Comparison of ENCODE assay signal across 1 cellular context in genomic region chr12:95634622-95635621, GRCh38.
TF ChIP-seq lines count a peak whose summit lies in the region.

No MANE protein-coding gene starts in this region.

TF ChIP-seq in HepG2, 621 proteins besides CTCF, POLR2A, EP300 and RAD21 (continued from another document and continues in another):
- TF ChIP-seq ZNF407 (CRISPR knock-in tag; IDR thresholded peaks at IDR 0.05; ENCODE audit: not compliant biosample characterization) (no peak), TAF15 (IDR thresholded peaks at IDR 0.05; ENCODE audit: low read depth, low read length, poor library complexity, severe bottlenecking) (no peak), SKI (IDR thresholded peaks at IDR 0.05; ENCODE audit: partially characterized antibody) (peak; percentile 78), SNAI1 (CRISPR knock-in tag; IDR thresholded peaks at IDR 0.05; ENCODE audit: borderline replicate concordance) (no peak), ZBTB7B (CRISPR knock-in tag; IDR thresholded peaks at IDR 0.05) (no peak), ZNF264 (CRISPR knock-in tag; IDR thresholded peaks at IDR 0.05) (no peak), ZNF550 (CRISPR knock-in tag; IDR thresholded peaks at IDR 0.05; ENCODE audit: borderline replicate concordance) (no peak), POLR2AphosphoS5 (IDR thresholded peaks at IDR 0.05; ENCODE audit: low read depth, low read length) (no peak), ZNF260 (CRISPR knock-in tag; IDR thresholded peaks at IDR 0.05; ENCODE audit: borderline replicate concordance, low read depth) (no peak), SAFB2 (CRISPR knock-in tag; IDR thresholded peaks at IDR 0.05; ENCODE audit: borderline replicate concordance, low read depth) (no peak), TFAP4 (IDR thresholded peaks at IDR 0.05; ENCODE audit: borderline replicate concordance, low read depth) (no peak), KDM5A (IDR thresholded peaks at IDR 0.05; ENCODE audit: borderline replicate concordance, low read length) (no peak), THYN1 (CRISPR knock-in tag; IDR thresholded peaks at IDR 0.05; ENCODE audit: borderline replicate concordance, low read depth) (no peak), ETV6 (CRISPR knock-in tag; conservative IDR thresholded peaks at IDR 0.05) (no peak), ZNF782 (CRISPR knock-in tag; IDR thresholded peaks at IDR 0.05; ENCODE audit: borderline replicate concordance) (no peak), CENPT (CRISPR knock-in tag; IDR thresholded peaks at IDR 0.05; ENCODE audit: low read depth) (no peak), SMYD3 (CRISPR knock-in tag; IDR thresholded peaks at IDR 0.05) (no peak), NCOA1 (CRISPR knock-in tag; IDR thresholded peaks at IDR 0.05) (no peak), CC2D1A (CRISPR knock-in tag; IDR thresholded peaks at IDR 0.05) (no peak), ZHX1 (CRISPR knock-in tag; IDR thresholded peaks at IDR 0.05; ENCODE audit: low read depth) (no peak), YEATS4 (CRISPR knock-in tag; IDR thresholded peaks at IDR 0.05; ENCODE audit: borderline replicate concordance) (no peak), ZNF292 (CRISPR knock-in tag; IDR thresholded peaks at IDR 0.05; ENCODE audit: borderline replicate concordance, low read depth) (0 out of 2 replicates have a peak, but pooled peaks have one; percentile 20), ZNF460 (CRISPR knock-in tag; IDR thresholded peaks at IDR 0.05; ENCODE audit: borderline replicate concordance) (no peak), DMAP1 (CRISPR knock-in tag; IDR thresholded peaks at IDR 0.05) (no peak), ZNF770 (CRISPR knock-in tag; IDR thresholded peaks at IDR 0.05) (no peak), MXD4 (CRISPR knock-in tag; IDR thresholded peaks at IDR 0.05) (no peak), MYPOP (CRISPR knock-in tag; IDR thresholded peaks at IDR 0.05) (no peak), RFX1 (IDR thresholded peaks at IDR 0.05) (no peak), ARNT2 (CRISPR knock-in tag; IDR thresholded peaks at IDR 0.05; ENCODE audit: low read depth) (no peak), JUND (CRISPR knock-in tag; IDR thresholded peaks at IDR 0.05) (no peak), XRCC5 (optimal IDR thresholded peaks at IDR 0.05; ENCODE audit: low read length) (no peak), PHF20 (CRISPR knock-in tag; IDR thresholded peaks at IDR 0.05) (no peak), ZNF678 (CRISPR knock-in tag; IDR thresholded peaks at IDR 0.05) (no peak), ZFP82 (CRISPR knock-in tag; IDR thresholded peaks at IDR 0.05; ENCODE audit: borderline replicate concordance) (no peak), KDM6A (CRISPR knock-in tag; IDR thresholded peaks at IDR 0.05; ENCODE audit: low read depth) (0 out of 2 replicates have a peak, but pooled peaks have one; percentile 19), SIN3B (IDR thresholded peaks at IDR 0.05; ENCODE audit: low read length) (no peak), ZSCAN9 (CRISPR knock-in tag; IDR thresholded peaks at IDR 0.05; ENCODE audit: borderline replicate concordance) (no peak), TOPORS (CRISPR knock-in tag; IDR thresholded peaks at IDR 0.05) (no peak), CEBPB (IDR thresholded peaks at IDR 0.05; ENCODE audit: borderline replicate concordance, low read depth, low read length) (peak; percentile 77; the same call in 1 of the 2 replicates), ZNF570 (CRISPR knock-in tag; IDR thresholded peaks at IDR 0.05; ENCODE audit: borderline replicate concordance) (no peak), AGO2 (optimal IDR thresholded peaks at IDR 0.05; ENCODE audit: low read depth, low read length) (no peak), ZNF253 (CRISPR knock-in tag; IDR thresholded peaks at IDR 0.05; ENCODE audit: borderline replicate concordance) (no peak), MEIS2 (CRISPR knock-in tag; IDR thresholded peaks at IDR 0.05) (no peak), U2AF2 (IDR thresholded peaks at IDR 0.05; ENCODE audit: low read depth, low read length) (no peak), KMT2B (CRISPR knock-in tag; IDR thresholded peaks at IDR 0.05) (no peak), ZNF230 (CRISPR knock-in tag; IDR thresholded peaks at IDR 0.05) (no peak), MTA1 (CRISPR knock-in tag; IDR thresholded peaks at IDR 0.05; ENCODE audit: borderline replicate concordance) (no peak), CHCHD3 (CRISPR knock-in tag; IDR thresholded peaks at IDR 0.05) (no peak), ELF1 (CRISPR knock-in tag; IDR thresholded peaks at IDR 0.05) (0 out of 2 replicates have a peak, but pooled peaks have one; percentile 35)
- TF ChIP-seq, protein P1, sequence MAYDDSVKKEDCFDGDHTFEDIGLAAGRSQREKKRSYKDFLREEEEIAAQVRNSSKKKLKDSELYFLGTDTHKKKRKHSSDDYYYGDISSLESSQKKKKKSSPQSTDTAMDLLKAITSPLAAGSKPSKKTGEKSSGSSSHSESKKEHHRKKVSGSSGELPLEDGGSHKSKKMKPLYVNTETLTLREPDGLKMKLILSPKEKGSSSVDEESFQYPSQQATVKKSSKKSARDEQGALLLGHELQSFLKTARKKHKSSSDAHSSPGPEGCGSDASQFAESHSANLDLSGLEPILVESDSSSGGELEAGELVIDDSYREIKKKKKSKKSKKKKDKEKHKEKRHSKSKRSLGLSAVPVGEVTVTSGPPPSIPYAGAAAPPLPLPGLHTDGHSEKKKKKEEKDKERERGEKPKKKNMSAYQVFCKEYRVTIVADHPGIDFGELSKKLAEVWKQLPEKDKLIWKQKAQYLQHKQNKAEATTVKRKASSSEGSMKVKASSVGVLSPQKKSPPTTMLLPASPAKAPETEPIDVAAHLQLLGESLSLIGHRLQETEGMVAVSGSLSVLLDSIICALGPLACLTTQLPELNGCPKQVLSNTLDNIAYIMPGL (CRISPR knock-in tag; IDR thresholded peaks at IDR 0.05; ENCODE audit: borderline replicate concordance in 1 of 2, low read depth in 1 of 2) = no peak
- TF ChIP-seq, protein P2, sequence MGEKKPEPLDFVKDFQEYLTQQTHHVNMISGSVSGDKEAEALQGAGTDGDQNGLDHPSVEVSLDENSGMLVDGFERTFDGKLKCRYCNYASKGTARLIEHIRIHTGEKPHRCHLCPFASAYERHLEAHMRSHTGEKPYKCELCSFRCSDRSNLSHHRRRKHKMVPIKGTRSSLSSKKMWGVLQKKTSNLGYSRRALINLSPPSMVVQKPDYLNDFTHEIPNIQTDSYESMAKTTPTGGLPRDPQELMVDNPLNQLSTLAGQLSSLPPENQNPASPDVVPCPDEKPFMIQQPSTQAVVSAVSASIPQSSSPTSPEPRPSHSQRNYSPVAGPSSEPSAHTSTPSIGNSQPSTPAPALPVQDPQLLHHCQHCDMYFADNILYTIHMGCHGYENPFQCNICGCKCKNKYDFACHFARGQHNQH (CRISPR knock-in tag; IDR thresholded peaks at IDR 0.05) = no peak
- TF ChIP-seq, protein P3, sequence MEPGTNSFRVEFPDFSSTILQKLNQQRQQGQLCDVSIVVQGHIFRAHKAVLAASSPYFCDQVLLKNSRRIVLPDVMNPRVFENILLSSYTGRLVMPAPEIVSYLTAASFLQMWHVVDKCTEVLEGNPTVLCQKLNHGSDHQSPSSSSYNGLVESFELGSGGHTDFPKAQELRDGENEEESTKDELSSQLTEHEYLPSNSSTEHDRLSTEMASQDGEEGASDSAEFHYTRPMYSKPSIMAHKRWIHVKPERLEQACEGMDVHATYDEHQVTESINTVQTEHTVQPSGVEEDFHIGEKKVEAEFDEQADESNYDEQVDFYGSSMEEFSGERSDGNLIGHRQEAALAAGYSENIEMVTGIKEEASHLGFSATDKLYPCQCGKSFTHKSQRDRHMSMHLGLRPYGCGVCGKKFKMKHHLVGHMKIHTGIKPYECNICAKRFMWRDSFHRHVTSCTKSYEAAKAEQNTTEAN (CRISPR knock-in tag; conservative IDR thresholded peaks at IDR 0.05) = no peak
